ENCODE assay signal across 18 cellular contexts in the genomic region with DNA sequence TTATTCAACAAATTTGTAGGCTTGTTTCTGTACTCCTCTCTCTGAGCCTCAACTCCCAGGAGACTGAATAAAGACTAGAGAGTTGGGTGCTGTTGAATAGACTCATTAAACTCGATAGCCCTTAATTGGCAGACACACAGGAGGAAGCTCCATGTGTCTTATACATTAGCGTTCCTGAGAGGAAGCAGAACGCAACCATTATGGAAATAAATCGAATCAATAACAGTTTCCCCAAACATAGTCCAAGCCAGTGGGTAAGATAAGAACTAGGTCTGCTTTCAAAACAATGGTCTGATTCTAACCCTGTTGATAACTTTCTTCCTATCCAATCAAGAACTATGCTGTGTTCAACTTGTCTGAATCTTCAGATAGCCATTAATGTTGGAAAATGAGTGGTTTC.
"Had no signal": no experiment of that assay in that cellular context is flagged by ENCODE, and none has a peak within 500 bp of the region (broad histone marks: within the 10 kb centered on the region; RNA-seq: fewer than 3 reads in every experiment).

No MANE protein-coding gene starts in this region.

- H3K27me3 ChIP-seq: heart left ventricle, ovary, stomach, transverse colon had no signal

- DNase-seq: effector CD4-positive, alpha-beta T cell; endodermal cell; heart left ventricle; hippocampal formation; left colon; nephron progenitor cell; ovary; right cardiac atrium; small intestine; stimulated activated CD4-positive, alpha-beta T cell treated with anti-CD3 and anti-CD28 coated beads, Interleukin-12 subunit alpha, Interleukin-12 subunit beta, amount 100 ng/mL, for 4 hours; stomach; substantia nigra; transverse colon had no signal

- H3K27ac ChIP-seq: coronary artery, heart left ventricle, ovary, stomach, thoracic aorta, transverse colon had no signal

- H3K4me3 ChIP-seq: coronary artery, heart left ventricle, ovary, stomach, thoracic aorta, transverse colon had no signal

- H3K9me3 Mint-ChIP-seq: nephron progenitor cell had no signal

- H3K9me3 ChIP-seq: heart left ventricle, ovary, stomach, thoracic aorta, transverse colon had no signal

- H3K4me3 Mint-ChIP-seq: endodermal cell had no signal

- H3K36me3 ChIP-seq: heart left ventricle, ovary, stomach, thoracic aorta, transverse colon had no signal

- ATAC-seq: heart left ventricle, left colon, right cardiac atrium had no signal

- FAIRE-seq: endothelial cell of umbilical vein, frontal cortex, small intestine had no signal

- H3K27me3 Mint-ChIP-seq: naive thymus-derived CD4-positive, alpha-beta T cell had no signal
